ENCODE assay signal across 30 cellular contexts in genomic region chr3:21405671-21406667, GRCh38.
"Had no signal": no experiment of that assay in that cellular context is flagged by ENCODE, and none has a peak within 500 bp of the region (broad histone marks: within the 10 kb centered on the region; RNA-seq: fewer than 3 reads in every experiment).

No MANE protein-coding gene starts in this region.

- H3K36me3 Mint-ChIP-seq: activated naive CD4-positive, alpha-beta T cell treated with anti-CD3 and anti-CD28 coated beads, Interleukin-2, amount 10 ng/mL, durations not matched to agents 7 days and 5 days; activated naive CD8-positive, alpha-beta T cell treated with anti-CD3 and anti-CD28 coated beads, Interleukin-2, amount 10 ng/mL, durations not matched to agents 7 days and 5 days; stimulated activated naive B cell treated with anti-CD40 and anti-IgM and Interleukin-4, amounts not matched to agents 10 μg/mL and 1 μg/mL and 100 μg/mL, for 72 hours had no signal

- H3K9me3 ChIP-seq: ovary, prostate gland, suprapubic skin had no signal

- H3K27ac ChIP-seq: brain microvascular endothelial cell, foreskin keratinocyte, hepatocyte, ovary, prostate gland, stomach, suprapubic skin, tibial nerve had no signal

- H3K4me2 ChIP-seq: hepatocyte had no signal

- H2AFZ ChIP-seq: hepatocyte had no signal

- H3K4me1 ChIP-seq: foreskin keratinocyte, prostate gland, stomach, suprapubic skin, tibial nerve had no signal

- H3K27ac Mint-ChIP-seq: activated CD4-positive, alpha-beta memory T cell treated with anti-CD3 and anti-CD28 coated beads, Interleukin-2, amount 10 ng/mL, durations not matched to agents 7 days and 5 days; activated CD4-positive, alpha-beta T cell treated with anti-CD3 and anti-CD28 coated beads, Interleukin-2, amount 10 ng/mL, durations not matched to agents 7 days and 5 days; activated naive CD4-positive, alpha-beta T cell treated with anti-CD3 and anti-CD28 coated beads, Interleukin-2, amount 10 ng/mL, durations not matched to agents 7 days and 5 days; activated naive CD8-positive, alpha-beta T cell treated with anti-CD3 and anti-CD28 coated beads, Interleukin-2, amount 10 ng/mL, durations not matched to agents 7 days and 5 days; activated T-cell treated with anti-CD3 and anti-CD28 coated beads, Interleukin-2, amount 50 U/mL, for 24 hours; endodermal cell; natural killer cell treated with Interleukin-12 subunit alpha and Interleukin-12 subunit beta and Interleukin-15 and Interleukin-18, amount 100 ng/mL, for 72 hours; stimulated activated naive B cell treated with anti-CD40 and anti-IgM and Interleukin-4, amounts not matched to agents 10 μg/mL and 1 μg/mL and 100 μg/mL, for 72 hours; T-helper 1 cell treated with Interleukin-12 subunit alpha and Interleukin-12 subunit beta and Interleukin-4 antibody, amounts not matched to agents 30 μg/mL and 1 μg/mL, for 36 hours had no signal

- H3K4me3 Mint-ChIP-seq: activated CD4-positive, alpha-beta memory T cell treated with anti-CD3 and anti-CD28 coated beads, Interleukin-2, amount 10 ng/mL, durations not matched to agents 7 days and 5 days; activated CD4-positive, alpha-beta T cell treated with anti-CD3 and anti-CD28 coated beads, Interleukin-2, amount 10 ng/mL, durations not matched to agents 7 days and 5 days; activated naive CD4-positive, alpha-beta T cell treated with anti-CD3 and anti-CD28 coated beads, Interleukin-2, amount 10 ng/mL, durations not matched to agents 7 days and 5 days; activated naive CD8-positive, alpha-beta T cell treated with anti-CD3 and anti-CD28 coated beads, Interleukin-2, amount 10 ng/mL, durations not matched to agents 7 days and 5 days; activated T-cell treated with anti-CD3 and anti-CD28 coated beads, Interleukin-2, amount 50 U/mL, for 24 hours; endodermal cell; natural killer cell treated with Interleukin-12 subunit alpha and Interleukin-12 subunit beta and Interleukin-15 and Interleukin-18, amount 100 ng/mL, for 72 hours; stimulated activated naive B cell treated with anti-CD40 and anti-IgM and Interleukin-4, amounts not matched to agents 10 μg/mL and 1 μg/mL and 100 μg/mL, for 72 hours; T-helper 1 cell treated with Interleukin-12 subunit alpha and Interleukin-12 subunit beta and Interleukin-4 antibody, amounts not matched to agents 30 μg/mL and 1 μg/mL, for 36 hours had no signal

- DNase-seq: activated CD4-positive, alpha-beta memory T cell treated with anti-CD3 and anti-CD28 coated beads, Interleukin-2, amount 10 ng/mL, durations not matched to agents 7 days and 5 days; activated CD4-positive, alpha-beta T cell treated with anti-CD3 and anti-CD28 coated beads for 1 hour; activated CD4-positive, alpha-beta T cell treated with anti-CD3 and anti-CD28 coated beads, Interleukin-2, amount 10 ng/mL, durations not matched to agents 7 days and 5 days; activated CD8-positive, alpha-beta memory T cell treated with anti-CD3 and anti-CD28 coated beads, Interleukin-2, amount 50 U/mL, for 48 hours; activated gamma-delta T cell; activated naive CD4-positive, alpha-beta T cell treated with anti-CD3 and anti-CD28 coated beads, Interleukin-2, amount 10 ng/mL, durations not matched to agents 7 days and 5 days; activated naive CD8-positive, alpha-beta T cell treated with anti-CD3 and anti-CD28 coated beads, Interleukin-2, amount 10 ng/mL, durations not matched to agents 7 days and 5 days; activated T-cell treated with anti-CD3 and anti-CD28 coated beads, Interleukin-2, amount 50 U/mL, for 24 hours; brain microvascular endothelial cell; endodermal cell; foreskin keratinocyte; islet precursor cell; left cardiac atrium; left ventricle myocardium superior; mucosa of descending colon; ovary; retina; small intestine; stimulated activated CD4-positive, alpha-beta T cell treated with anti-CD3 and anti-CD28 coated beads, Interleukin-4, amount 100 ng/mL, for 24 hours; stimulated activated naive B cell treated with anti-CD40 and anti-IgM and Interleukin-4, amounts not matched to agents 10 μg/mL and 1 μg/mL and 100 μg/mL, for 72 hours; stomach; T-helper 9 cell had no signal

- H3K4me1 Mint-ChIP-seq: activated CD4-positive, alpha-beta memory T cell treated with anti-CD3 and anti-CD28 coated beads, Interleukin-2, amount 10 ng/mL, durations not matched to agents 7 days and 5 days; activated CD4-positive, alpha-beta T cell treated with anti-CD3 and anti-CD28 coated beads, Interleukin-2, amount 10 ng/mL, durations not matched to agents 7 days and 5 days; activated naive CD4-positive, alpha-beta T cell treated with anti-CD3 and anti-CD28 coated beads, Interleukin-2, amount 10 ng/mL, durations not matched to agents 7 days and 5 days; activated naive CD8-positive, alpha-beta T cell treated with anti-CD3 and anti-CD28 coated beads, Interleukin-2, amount 10 ng/mL, durations not matched to agents 7 days and 5 days; endodermal cell; stimulated activated naive B cell treated with anti-CD40 and anti-IgM and Interleukin-4, amounts not matched to agents 10 μg/mL and 1 μg/mL and 100 μg/mL, for 72 hours had no signal

- H3K27me3 ChIP-seq: brain microvascular endothelial cell, foreskin keratinocyte, hepatocyte, ovary, stomach, suprapubic skin, tibial nerve had no signal

- H3K27me3 Mint-ChIP-seq: activated CD4-positive, alpha-beta memory T cell treated with anti-CD3 and anti-CD28 coated beads, Interleukin-2, amount 10 ng/mL, durations not matched to agents 7 days and 5 days; activated CD4-positive, alpha-beta T cell treated with anti-CD3 and anti-CD28 coated beads, Interleukin-2, amount 10 ng/mL, durations not matched to agents 7 days and 5 days; activated naive CD4-positive, alpha-beta T cell treated with anti-CD3 and anti-CD28 coated beads, Interleukin-2, amount 10 ng/mL, durations not matched to agents 7 days and 5 days; activated naive CD8-positive, alpha-beta T cell treated with anti-CD3 and anti-CD28 coated beads, Interleukin-2, amount 10 ng/mL, durations not matched to agents 7 days and 5 days; activated T-cell treated with anti-CD3 and anti-CD28 coated beads, Interleukin-2, amount 50 U/mL, for 24 hours; natural killer cell treated with Interleukin-12 subunit alpha and Interleukin-12 subunit beta and Interleukin-15 and Interleukin-18, amount 100 ng/mL, for 72 hours; stimulated activated naive B cell treated with anti-CD40 and anti-IgM and Interleukin-4, amounts not matched to agents 10 μg/mL and 1 μg/mL and 100 μg/mL, for 72 hours had no signal

- H3K4me3 ChIP-seq: hepatocyte, mucosa of descending colon, ovary, prostate gland, stomach, suprapubic skin, tibial nerve had no signal

- ATAC-seq: esophagus mucosa; foreskin keratinocyte; left cardiac atrium; left ventricle myocardium superior; mucosa of descending colon; natural killer cell treated with Interleukin-12 subunit alpha and Interleukin-12 subunit beta and Interleukin-15 and Interleukin-18, amount 100 ng/mL, for 72 hours; sciatic nerve; stimulated activated naive B cell treated with anti-CD40 and anti-IgM and Interleukin-4, amounts not matched to agents 10 μg/mL and 1 μg/mL and 100 μg/mL, for 72 hours had no signal

- H3K36me3 ChIP-seq: brain microvascular endothelial cell, ovary, prostate gland, stomach, suprapubic skin, tibial nerve had no signal
